11 cellular contexts compared by ENCODE assay signal in the genomic region with DNA sequence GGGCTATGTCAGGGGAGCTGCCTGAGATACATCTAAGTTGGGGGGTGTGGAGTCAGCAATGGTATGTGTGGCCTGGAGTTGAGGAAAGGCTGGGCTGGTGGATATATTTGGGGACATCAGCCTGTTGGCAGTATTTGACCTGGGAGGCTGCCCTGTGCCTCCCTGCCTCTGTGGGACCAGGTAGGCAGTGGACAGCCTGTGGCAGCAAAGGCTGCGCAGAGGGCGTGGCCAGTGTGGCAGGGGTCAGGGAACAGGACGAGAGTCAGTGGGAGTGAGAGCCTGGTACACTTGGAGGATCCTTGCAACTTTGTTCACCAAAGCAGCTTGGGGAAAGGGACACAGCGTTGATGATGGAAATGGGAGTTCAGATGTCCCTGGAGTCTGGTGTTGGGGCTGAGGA. TPM values are rescaled to one million over a fixed set of nuclear protein-coding genes. Genes with fewer than 3 reads are reported as not detected.
A peak's percentile ranks its signal among the peaks of the same experiment; 100 is the strongest.
DNase-seq lines count a peak whose midpoint lies in the region; ATAC-seq and TF ChIP-seq lines count a peak whose summit lies in the region.
"Had no signal": no experiment of that assay in that cellular context is flagged by ENCODE, and none has a peak within 500 bp of the region (broad histone marks: within the 10 kb centered on the region; RNA-seq: fewer than 3 reads in every experiment).

No MANE protein-coding gene starts in this region.

- peaks cover 71 to 89% (median 89%) of the 10 kb centered on the region in 3 donors for H3K4me1 Mint-ChIP-seq in CD8-positive, alpha-beta memory T cell
- peaks cover 61% of the 10 kb centered on the region for H3K4me1 Mint-ChIP-seq in activated B cell treated with CpG ODN at 0.5 μM for 24 hours
- no peaks in the 10 kb centered on the region for H3K4me1 Mint-ChIP-seq in progenitor cell of endocrine pancreas (ENCODE audit: low read depth)

- H3K36me3 ChIP-seq in CD8-positive, alpha-beta memory T cell (ENCODE audit: insufficient read depth, low read length) = peaks cover 23% of the 10 kb centered on the region
- peaks cover 9 to 37% of the 10 kb centered on the region in 2 donors for H3K36me3 ChIP-seq in esophagus (ENCODE audit: control insufficient read depth in 2 of 2, insufficient read depth in 2 of 2, low read length in 1 of 2)

- peaks cover 87% of the 10 kb centered on the region for H3K4me1 ChIP-seq in CD8-positive, alpha-beta memory T cell (ENCODE audit: insufficient read depth, low read length)
- H3K4me1 ChIP-seq in esophagus (ENCODE audit: control insufficient read depth in 2 of 2, insufficient read depth in 2 of 2, low read length in 1 of 2) = peaks cover 4 to 12% of the 10 kb centered on the region in 2 donors

- H3K9me3 Mint-ChIP-seq in CD8-positive, alpha-beta memory T cell = no peaks in the 10 kb centered on the region
- H3K9me3 Mint-ChIP-seq in activated B cell treated with CpG ODN at 0.5 μM for 24 hours (no peaks in the 10 kb centered on the region), progenitor cell of endocrine pancreas (ENCODE audit: low read depth) (no peaks in the 10 kb centered on the region)

- peak overlapping the region; percentile 27 to 91 (median 79) for H3K4me3 Mint-ChIP-seq in CD8-positive, alpha-beta memory T cell
- H3K4me3 Mint-ChIP-seq in activated B cell treated with CpG ODN at 0.5 μM for 24 hours (peak overlapping the region; percentile 73), progenitor cell of endocrine pancreas (ENCODE audit: low read depth) (no peak overlapping the region)

- DNase-seq in CD8-positive, alpha-beta memory T cell = no peak
- no peak for DNase-seq in activated B cell treated with CpG ODN at 0.5 μM for 24 hours
- DNase-seq in progenitor cell of endocrine pancreas (ENCODE audit: low spot score, unreplicated experiment) = no peak
- DNase-seq in DMS79 (lab: John Stamatoyannopoulos, UW) = no peak
- DNase-seq: DMS 273 treated with DMSO at 0.1 percent for 48 hours, NCI-H510A had no signal

- peaks cover 0 to 1% of the 10 kb centered on the region in 2 donors for H3K27me3 Mint-ChIP-seq in CD8-positive, alpha-beta memory T cell
- no peaks in the 10 kb centered on the region for H3K27me3 Mint-ChIP-seq in activated B cell treated with CpG ODN at 0.5 μM for 24 hours
- no peaks in the 10 kb centered on the region for H3K27me3 Mint-ChIP-seq in progenitor cell of endocrine pancreas

- 83 to 84% methylated on average over 4 of the region's 4 CpGs for WGBS in esophagus, 2 donors

- TF ChIP-seq CTCF in activated B cell treated with CpG ODN at 0.5 μM for 24 hours (IDR thresholded peaks at IDR 0.05) = no peak
- TF ChIP-seq CTCF in progenitor cell of endocrine pancreas (IDR thresholded peaks at IDR 0.05; ENCODE audit: unreplicated experiment) = no peak

- H3K9me3 ChIP-seq in CD8-positive, alpha-beta memory T cell (ENCODE audit: low read length) = no peaks in the 10 kb centered on the region
- no peaks in the 10 kb centered on the region for H3K9me3 ChIP-seq in esophagus (ENCODE audit: control insufficient read depth in 2 of 2, insufficient read depth in 1 of 2, low read depth in 1 of 2, low read length in 1 of 2)

- no peak for ATAC-seq in activated B cell treated with CpG ODN at 0.5 μM for 24 hours (ENCODE audit: low read depth)
- ATAC-seq in activated CD4-positive, CD25-positive, alpha-beta regulatory T cell treated with anti-CD3 and anti-CD28 coated beads, Interleukin-2, amount 50 U/mL, for 24 hours = no peak
- no peak for ATAC-seq in GM18907 (IDR thresholded peaks at IDR 0.05; ENCODE audit: unreplicated experiment)
- ATAC-seq in GM21367 (IDR thresholded peaks at IDR 0.05; ENCODE audit: unreplicated experiment) = no peak

- H3K27me3 ChIP-seq in CD8-positive, alpha-beta memory T cell (ENCODE audit: insufficient read depth, low read length, poor library complexity, severe bottlenecking) = no peaks in the 10 kb centered on the region
- no peaks in the 10 kb centered on the region for H3K27me3 ChIP-seq in esophagus (ENCODE audit: control insufficient read depth in 1 of 2, insufficient read depth in 2 of 2, low read length in 2 of 2)

- peak overlapping the region; percentile 93 to 99 (median 97) for H3K27ac Mint-ChIP-seq in CD8-positive, alpha-beta memory T cell
- peak overlapping the region; percentile 92 for H3K27ac Mint-ChIP-seq in activated B cell treated with CpG ODN at 0.5 μM for 24 hours
- peak overlapping the region; percentile 33 for H3K27ac Mint-ChIP-seq in progenitor cell of endocrine pancreas

- intact Hi-C loops in activated B cell treated with CpG ODN at 0.5 μM for 24 hours (cut with micrococcal nuclease) = loop anchor here (1.0 to 2.0 kb wide), 4 partner anchors 15 to 1117 kb away; a partner anchor contains a TSS

- peak overlapping the region; percentile 70 for H3K4me3 ChIP-seq in CD8-positive, alpha-beta memory T cell (ENCODE audit: low read length)
- no peak overlapping the region for H3K4me3 ChIP-seq in esophagus (ENCODE audit: low read depth in 1 of 2, low read length in 2 of 2)

- peak overlapping the region; percentile 65 for H3K27ac ChIP-seq in CD8-positive, alpha-beta memory T cell (ENCODE audit: low read depth, low read length)
- peak overlapping the region; percentile 36 to 48 for H3K27ac ChIP-seq in esophagus (ENCODE audit: low read depth in 2 of 2, low read length in 1 of 2)

- peaks cover 12 to 69% (median 18%) of the 10 kb centered on the region in 3 donors for H3K36me3 Mint-ChIP-seq in CD8-positive, alpha-beta memory T cell
- H3K36me3 Mint-ChIP-seq in activated B cell treated with CpG ODN at 0.5 μM for 24 hours (ENCODE audit: low read depth) (peaks cover 61% of the 10 kb centered on the region), progenitor cell of endocrine pancreas (ENCODE audit: insufficient read depth) (peaks cover 5% of the 10 kb centered on the region)

- POLR2A ChIA-PET in CD8-positive, alpha-beta memory T cell (lab: Charles Lee) = interaction anchor here (0.6 to 2.2 kb wide), 3 partner anchors 15 to 187 kb away, joined by 3 to 14 read pairs (median 13); a partner anchor contains a TSS
- POLR2A ChIA-PET in activated B cell treated with CpG ODN at 0.5 μM for 24 hours (lab: Charles Lee) = interaction anchor here (0.6 to 2.3 kb wide), 8 partner anchors 9 to 301 kb away, joined by 3 to 19 read pairs (median 4); a partner anchor contains a TSS

- CTCF ChIA-PET in CD8-positive, alpha-beta memory T cell (lab: Charles Lee) = interaction anchor here (1.0 to 14.8 kb wide), 4 partner anchors 16 to 1070 kb away, joined by 3 to 210 read pairs (median 96); a partner anchor contains a TSS
- CTCF ChIA-PET in activated B cell treated with CpG ODN at 0.5 μM for 24 hours (lab: Charles Lee) = interaction anchor here (0.8 to 2.0 kb wide), 6 partner anchors 11 to 295 kb away, joined by 3 to 11 read pairs (median 4); a partner anchor contains a TSS

RNA-seq across cellular contexts. Expression of a gene that starts 15.0 kb away (rescaled TPM):
- 10 to 100 TPM; 48.2 to 52.3 TPM for total RNA-seq in CD8-positive, alpha-beta memory T cell
- 110 TPM for polyA plus RNA-seq in CD8-positive, alpha-beta memory T cell
- 24.1 and 24.4 TPM in 2 replicates for total RNA-seq in activated B cell treated with CpG ODN at 0.5 μM for 24 hours
- polyA plus RNA-seq in esophagus = 10 to 100 TPM; 46.7 to 59.5 TPM
- total RNA-seq in progenitor cell of endocrine pancreas = 29.6 and 30.6 TPM in 2 replicates

RNA-seq across cellular contexts. Expression of a gene that starts 20.8 kb away (rescaled TPM):
- total RNA-seq in CD8-positive, alpha-beta memory T cell = under 1 TPM; 0.59 to 0.62 TPM
- polyA plus RNA-seq in CD8-positive, alpha-beta memory T cell = 0.10 TPM
- total RNA-seq in activated B cell treated with CpG ODN at 0.5 μM for 24 hours (0.58 and 1.4 TPM in 2 replicates), progenitor cell of endocrine pancreas (0.19 and 0.82 TPM in 2 replicates)
- under 1 TPM; 0.10 to 0.14 TPM for polyA plus RNA-seq in esophagus
- total RNA-seq: kidney epithelial cell had no signal

Comparison
In these comparisons a context has a peak if more than half of its experiments do, and no peak if none do; other contexts are left out.
1. H3K27ac Mint-ChIP-seq: peak in every context shown above with its lines; median percentile 97 in CD8-positive, alpha-beta memory T cell; 92 in activated B cell treated with CpG ODN at 0.5 μM for 24 hours; 33 in progenitor cell of endocrine pancreas.